In the genomic region with DNA sequence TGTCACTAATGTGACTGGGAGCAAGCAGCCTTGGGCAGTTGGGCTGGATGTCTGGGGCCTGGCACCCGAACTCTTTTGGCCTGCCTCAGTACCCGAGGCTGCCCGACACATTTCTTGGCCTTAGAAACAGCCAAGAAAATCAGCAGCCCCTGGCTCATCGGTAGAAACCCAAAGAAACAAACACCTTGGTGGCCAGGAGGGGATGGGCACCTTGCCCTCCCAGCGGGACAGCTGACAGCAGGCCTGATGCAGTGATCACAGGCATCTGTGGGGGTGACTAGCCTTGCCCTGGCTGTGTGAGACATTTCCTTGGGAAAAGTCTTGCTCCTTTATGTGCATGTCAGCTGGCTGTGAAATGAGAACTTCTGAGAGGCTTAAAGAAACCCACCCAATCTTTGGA, we compare ENCODE assay signal across 1 cellular context.
TF ChIP-seq lines count a peak whose summit lies in the region.

No MANE protein-coding gene starts in this region.

TF ChIP-seq in A549, 52 proteins besides CTCF, POLR2A, EP300 and RAD21 (continued from another document):
- TF ChIP-seq, protein P1, sequence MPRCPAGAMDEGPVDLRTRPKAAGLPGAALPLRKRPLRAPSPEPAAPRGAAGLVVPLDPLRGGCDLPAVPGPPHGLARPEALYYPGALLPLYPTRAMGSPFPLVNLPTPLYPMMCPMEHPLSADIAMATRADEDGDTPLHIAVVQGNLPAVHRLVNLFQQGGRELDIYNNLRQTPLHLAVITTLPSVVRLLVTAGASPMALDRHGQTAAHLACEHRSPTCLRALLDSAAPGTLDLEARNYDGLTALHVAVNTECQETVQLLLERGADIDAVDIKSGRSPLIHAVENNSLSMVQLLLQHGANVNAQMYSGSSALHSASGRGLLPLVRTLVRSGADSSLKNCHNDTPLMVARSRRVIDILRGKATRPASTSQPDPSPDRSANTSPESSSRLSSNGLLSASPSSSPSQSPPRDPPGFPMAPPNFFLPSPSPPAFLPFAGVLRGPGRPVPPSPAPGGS (IDR thresholded peaks at IDR 0.05): no peak
- TF ChIP-seq NFE2L2 (conservative IDR thresholded peaks at IDR 0.05; ENCODE audit: low read length) (no peak), FOXS1 (CRISPR knock-in tag; IDR thresholded peaks at IDR 0.05) (no peak), JUNB (IDR thresholded peaks at IDR 0.05) (no peak), NPAS2 (CRISPR knock-in tag; IDR thresholded peaks at IDR 0.05; ENCODE audit: borderline replicate concordance) (no peak), NR3C1 (IDR thresholded peaks at IDR 0.05) (no peak), MYC (IDR thresholded peaks at IDR 0.05; ENCODE audit: borderline replicate concordance, low read length) (no peak), POLR2AphosphoS2 (conservative IDR thresholded peaks at IDR 0.05; ENCODE audit: low read length) (no peak), FOSB (CRISPR knock-in tag; IDR thresholded peaks at IDR 0.05) (no peak), MAZ (IDR thresholded peaks at IDR 0.05; ENCODE audit: borderline replicate concordance, low read depth, low read length) (no peak)
- TF ChIP-seq, protein P2, sequence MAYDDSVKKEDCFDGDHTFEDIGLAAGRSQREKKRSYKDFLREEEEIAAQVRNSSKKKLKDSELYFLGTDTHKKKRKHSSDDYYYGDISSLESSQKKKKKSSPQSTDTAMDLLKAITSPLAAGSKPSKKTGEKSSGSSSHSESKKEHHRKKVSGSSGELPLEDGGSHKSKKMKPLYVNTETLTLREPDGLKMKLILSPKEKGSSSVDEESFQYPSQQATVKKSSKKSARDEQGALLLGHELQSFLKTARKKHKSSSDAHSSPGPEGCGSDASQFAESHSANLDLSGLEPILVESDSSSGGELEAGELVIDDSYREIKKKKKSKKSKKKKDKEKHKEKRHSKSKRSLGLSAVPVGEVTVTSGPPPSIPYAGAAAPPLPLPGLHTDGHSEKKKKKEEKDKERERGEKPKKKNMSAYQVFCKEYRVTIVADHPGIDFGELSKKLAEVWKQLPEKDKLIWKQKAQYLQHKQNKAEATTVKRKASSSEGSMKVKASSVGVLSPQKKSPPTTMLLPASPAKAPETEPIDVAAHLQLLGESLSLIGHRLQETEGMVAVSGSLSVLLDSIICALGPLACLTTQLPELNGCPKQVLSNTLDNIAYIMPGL (CRISPR knock-in tag; IDR thresholded peaks at IDR 0.05; ENCODE audit: borderline replicate concordance): no peak
